ENCODE assay signal across 1 cellular context in the genomic region with DNA sequence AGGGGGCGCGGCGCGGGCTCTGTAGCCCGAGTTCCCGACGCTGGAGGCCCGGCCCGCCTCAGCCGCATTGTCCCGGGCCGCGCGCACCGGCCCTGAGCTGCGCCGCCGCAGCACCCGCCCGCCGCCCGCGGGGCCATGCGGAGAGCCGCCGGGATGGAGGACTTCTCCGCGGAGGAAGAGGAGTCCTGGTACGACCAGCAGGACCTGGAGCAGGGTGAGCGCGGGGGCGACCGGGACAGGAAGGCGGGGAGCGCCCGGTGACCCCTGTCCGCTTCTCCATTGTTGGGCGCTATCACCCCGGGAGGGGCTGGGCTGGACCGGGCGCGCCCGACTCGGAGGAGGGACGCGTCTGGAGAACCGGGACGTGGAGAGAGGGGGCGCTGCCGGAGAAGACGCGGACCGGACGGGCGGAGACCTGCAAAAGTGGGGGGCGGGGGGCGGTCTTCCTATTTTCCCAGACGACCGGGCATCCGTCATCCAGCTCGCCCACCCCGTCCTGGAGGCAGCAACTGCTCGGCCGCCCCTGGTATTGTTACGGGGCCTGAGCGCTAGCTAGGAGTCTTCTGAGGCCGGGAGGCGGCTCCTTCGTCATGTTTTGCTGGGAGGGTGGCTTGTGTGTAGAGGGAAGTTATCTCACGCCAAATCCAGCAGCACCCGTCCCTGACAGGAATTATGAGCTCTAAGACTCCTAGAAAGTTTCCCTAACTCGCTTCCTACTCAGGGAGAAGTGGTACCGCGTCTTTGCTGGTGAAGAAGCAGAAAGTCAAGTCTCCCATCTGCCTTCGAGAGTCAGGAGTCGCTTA.
TF ChIP-seq lines count a peak whose summit lies in the region.

No MANE protein-coding gene starts in this region.

TF ChIP-seq in HepG2, 621 proteins besides CTCF, POLR2A, EP300 and RAD21 (continued from another document):
- TF ChIP-seq, protein P1, sequence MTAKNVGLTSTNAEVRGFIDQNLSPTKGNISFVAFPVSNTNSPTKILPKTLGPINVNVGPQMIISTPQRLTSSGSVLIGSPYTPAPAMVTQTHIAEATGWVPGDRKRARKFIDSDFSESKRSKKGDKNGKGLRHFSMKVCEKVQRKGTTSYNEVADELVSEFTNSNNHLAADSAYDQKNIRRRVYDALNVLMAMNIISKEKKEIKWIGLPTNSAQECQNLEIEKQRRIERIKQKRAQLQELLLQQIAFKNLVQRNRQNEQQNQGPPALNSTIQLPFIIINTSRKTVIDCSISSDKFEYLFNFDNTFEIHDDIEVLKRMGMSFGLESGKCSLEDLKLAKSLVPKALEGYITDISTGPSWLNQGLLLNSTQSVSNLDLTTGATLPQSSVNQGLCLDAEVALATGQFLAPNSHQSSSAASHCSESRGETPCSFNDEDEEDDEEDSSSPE (CRISPR knock-in tag; IDR thresholded peaks at IDR 0.05), result no peak; the same call in 1 of the 2 replicates
- no peak; the same call in 1 of the 2 replicates for TF ChIP-seq ATF7-NPFF (CRISPR knock-in tag; IDR thresholded peaks at IDR 0.05; ENCODE audit: low read depth)
- TF ChIP-seq ZNF350 (CRISPR knock-in tag; IDR thresholded peaks at IDR 0.05; ENCODE audit: borderline replicate concordance, low read depth), result 0 out of 2 replicates have a peak, but pooled peaks have one; percentile 9
- TF ChIP-seq DNMT1 (CRISPR knock-in tag; IDR thresholded peaks at IDR 0.05), result no peak
- TF ChIP-seq PAWR (CRISPR knock-in tag; IDR thresholded peaks at IDR 0.05; ENCODE audit: borderline replicate concordance), result no peak
- TF ChIP-seq ZNF484 (CRISPR knock-in tag; IDR thresholded peaks at IDR 0.05; ENCODE audit: borderline replicate concordance, low read depth), result no peak
- TF ChIP-seq KDM5A (IDR thresholded peaks at IDR 0.05; ENCODE audit: borderline replicate concordance, low read length), result no peak
- TF ChIP-seq, protein P2, sequence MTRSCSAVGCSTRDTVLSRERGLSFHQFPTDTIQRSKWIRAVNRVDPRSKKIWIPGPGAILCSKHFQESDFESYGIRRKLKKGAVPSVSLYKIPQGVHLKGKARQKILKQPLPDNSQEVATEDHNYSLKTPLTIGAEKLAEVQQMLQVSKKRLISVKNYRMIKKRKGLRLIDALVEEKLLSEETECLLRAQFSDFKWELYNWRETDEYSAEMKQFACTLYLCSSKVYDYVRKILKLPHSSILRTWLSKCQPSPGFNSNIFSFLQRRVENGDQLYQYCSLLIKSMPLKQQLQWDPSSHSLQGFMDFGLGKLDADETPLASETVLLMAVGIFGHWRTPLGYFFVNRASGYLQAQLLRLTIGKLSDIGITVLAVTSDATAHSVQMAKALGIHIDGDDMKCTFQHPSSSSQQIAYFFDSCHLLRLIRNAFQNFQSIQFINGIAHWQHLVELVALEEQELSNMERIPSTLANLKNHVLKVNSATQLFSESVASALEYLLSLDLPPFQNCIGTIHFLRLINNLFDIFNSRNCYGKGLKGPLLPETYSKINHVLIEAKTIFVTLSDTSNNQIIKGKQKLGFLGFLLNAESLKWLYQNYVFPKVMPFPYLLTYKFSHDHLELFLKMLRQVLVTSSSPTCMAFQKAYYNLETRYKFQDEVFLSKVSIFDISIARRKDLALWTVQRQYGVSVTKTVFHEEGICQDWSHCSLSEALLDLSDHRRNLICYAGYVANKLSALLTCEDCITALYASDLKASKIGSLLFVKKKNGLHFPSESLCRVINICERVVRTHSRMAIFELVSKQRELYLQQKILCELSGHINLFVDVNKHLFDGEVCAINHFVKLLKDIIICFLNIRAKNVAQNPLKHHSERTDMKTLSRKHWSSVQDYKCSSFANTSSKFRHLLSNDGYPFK (CRISPR knock-in tag; IDR thresholded peaks at IDR 0.05; ENCODE audit: borderline replicate concordance), result no peak
- no peak for TF ChIP-seq REXO4 (CRISPR knock-in tag; IDR thresholded peaks at IDR 0.05; ENCODE audit: borderline replicate concordance)
- no peak for TF ChIP-seq HCFC1 (IDR thresholded peaks at IDR 0.05; ENCODE audit: low read depth, low read length)
- TF ChIP-seq MIXL1 (CRISPR knock-in tag; IDR thresholded peaks at IDR 0.05), result no peak
- TF ChIP-seq TGIF2 (CRISPR knock-in tag; IDR thresholded peaks at IDR 0.05), result no peak
- no peak for TF ChIP-seq GPN1 (CRISPR knock-in tag; IDR thresholded peaks at IDR 0.05; ENCODE audit: borderline replicate concordance)
- TF ChIP-seq ARNT2 (CRISPR knock-in tag; IDR thresholded peaks at IDR 0.05; ENCODE audit: low read depth), result no peak
- TF ChIP-seq, protein P3, sequence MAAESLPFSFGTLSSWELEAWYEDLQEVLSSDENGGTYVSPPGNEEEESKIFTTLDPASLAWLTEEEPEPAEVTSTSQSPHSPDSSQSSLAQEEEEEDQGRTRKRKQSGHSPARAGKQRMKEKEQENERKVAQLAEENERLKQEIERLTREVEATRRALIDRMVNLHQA (CRISPR knock-in tag; IDR thresholded peaks at IDR 0.05), result no peak
- no peak for TF ChIP-seq MED1 (CRISPR knock-in tag; IDR thresholded peaks at IDR 0.05)
- no peak for TF ChIP-seq ZNF552 (CRISPR knock-in tag; IDR thresholded peaks at IDR 0.05; ENCODE audit: borderline replicate concordance)
- TF ChIP-seq, protein P4, sequence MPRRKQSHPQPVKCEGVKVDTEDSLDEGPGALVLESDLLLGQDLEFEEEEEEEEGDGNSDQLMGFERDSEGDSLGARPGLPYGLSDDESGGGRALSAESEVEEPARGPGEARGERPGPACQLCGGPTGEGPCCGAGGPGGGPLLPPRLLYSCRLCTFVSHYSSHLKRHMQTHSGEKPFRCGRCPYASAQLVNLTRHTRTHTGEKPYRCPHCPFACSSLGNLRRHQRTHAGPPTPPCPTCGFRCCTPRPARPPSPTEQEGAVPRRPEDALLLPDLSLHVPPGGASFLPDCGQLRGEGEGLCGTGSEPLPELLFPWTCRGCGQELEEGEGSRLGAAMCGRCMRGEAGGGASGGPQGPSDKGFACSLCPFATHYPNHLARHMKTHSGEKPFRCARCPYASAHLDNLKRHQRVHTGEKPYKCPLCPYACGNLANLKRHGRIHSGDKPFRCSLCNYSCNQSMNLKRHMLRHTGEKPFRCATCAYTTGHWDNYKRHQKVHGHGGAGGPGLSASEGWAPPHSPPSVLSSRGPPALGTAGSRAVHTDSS (CRISPR knock-in tag; conservative IDR thresholded peaks at IDR 0.05), result no peak
- TF ChIP-seq ZNF709 (CRISPR knock-in tag; IDR thresholded peaks at IDR 0.05), result no peak
- TF ChIP-seq ZNF660 (CRISPR knock-in tag; IDR thresholded peaks at IDR 0.05; ENCODE audit: borderline replicate concordance, low read depth), result no peak
- no peak for TF ChIP-seq HES4 (CRISPR knock-in tag; IDR thresholded peaks at IDR 0.05; ENCODE audit: borderline replicate concordance)
